8 cellular contexts compared by ENCODE assay signal in genomic region chr1:151131832-151132675, GRCh38. TPM values are rescaled to one million over a fixed set of nuclear protein-coding genes. Genes with fewer than 3 reads are reported as not detected.
DNase-seq lines count a peak whose midpoint lies in the region; ATAC-seq and TF ChIP-seq lines count a peak whose summit lies in the region.

No MANE protein-coding gene starts in this region.

- no peaks in the 10 kb centered on the region for H3K9me3 ChIP-seq in NT2/D1 (ENCODE audit: insufficient read depth, low read length)
- H3K9me3 ChIP-seq in esophagus squamous epithelium: no peaks in the 10 kb centered on the region

- H3K4me3 Mint-ChIP-seq in natural killer cell treated with Interleukin-12 subunit alpha and Interleukin-12 subunit beta and Interleukin-15 and Interleukin-18, amount 100 ng/mL, for 72 hours: peak overlapping the region; percentile 70

- H3K27ac Mint-ChIP-seq in natural killer cell treated with Interleukin-12 subunit alpha and Interleukin-12 subunit beta and Interleukin-15 and Interleukin-18, amount 100 ng/mL, for 72 hours: peak overlapping the region in 1 of 2 donors; percentile 52

- intact Hi-C loops in esophagus squamous epithelium (cut with DNase I): loop anchor here (10.0 kb wide), 1 partner anchor 107 kb away; no protein-coding TSS in a partner anchor

- ATAC-seq in natural killer cell treated with Interleukin-12 subunit alpha and Interleukin-12 subunit beta and Interleukin-15 and Interleukin-18, amount 100 ng/mL, for 72 hours: no peak
- no peak for ATAC-seq in GM19023 (IDR thresholded peaks at IDR 0.05; ENCODE audit: unreplicated experiment)

- DNase-seq in AG09309 (ENCODE audit: low read depth) (no peak), NT2/D1 (ENCODE audit: low read depth, low spot score) (no peak), esophagus squamous epithelium (lab: John Stamatoyannopoulos, UW) (no peak), NCI-H146 (lab: John Stamatoyannopoulos, UW) (no peak), T-helper 9 cell (no peak), foreskin melanocyte (no peak)
- no peak for DNase-seq in natural killer cell treated with Interleukin-12 subunit alpha and Interleukin-12 subunit beta and Interleukin-15 and Interleukin-18, amount 100 ng/mL, for 72 hours (ENCODE audit: low spot score)

- peaks cover 7 to 10% of the 10 kb centered on the region in 2 donors for H3K4me1 Mint-ChIP-seq in natural killer cell treated with Interleukin-12 subunit alpha and Interleukin-12 subunit beta and Interleukin-15 and Interleukin-18, amount 100 ng/mL, for 72 hours (ENCODE audit: low read depth in 2 of 2)

- no peaks in the 10 kb centered on the region for H3K36me3 Mint-ChIP-seq in natural killer cell treated with Interleukin-12 subunit alpha and Interleukin-12 subunit beta and Interleukin-15 and Interleukin-18, amount 100 ng/mL, for 72 hours

- TF ChIP-seq POLR2A in esophagus squamous epithelium (IDR thresholded peaks at IDR 0.05): no peak

- no peaks in the 10 kb centered on the region for H3K27me3 ChIP-seq in NT2/D1 (ENCODE audit: insufficient read depth, insufficient read length)
- no peaks in the 10 kb centered on the region for H3K27me3 ChIP-seq in esophagus squamous epithelium

- H3K4me1 ChIP-seq in NT2/D1 (ENCODE audit: insufficient read depth, insufficient read length) (peaks cover 18% of the 10 kb centered on the region), esophagus squamous epithelium (peaks cover 0 to 27% (median 16%) of the 10 kb centered on the region in 3 donors)

- H3K27ac ChIP-seq in esophagus squamous epithelium: peak overlapping the region in 3 of 4 donors; percentile 43 to 74 (median 71)

- H3K36me3 ChIP-seq in NT2/D1 (ENCODE audit: insufficient read depth, insufficient read length, low read length) (peaks cover 34% of the 10 kb centered on the region), esophagus squamous epithelium (peaks cover 0 to 17% (median 0%) of the 10 kb centered on the region in 3 donors)

- WGBS in esophagus squamous epithelium, 2 donors: 36 to 48% methylated on average over 25 to 28 of the region's 68 CpGs

- H3K4me3 ChIP-seq in AG09309 (ENCODE audit: control insufficient read depth, low read depth, low read length): peak overlapping the region; percentile 36; the same call in 1 of the 2 replicates
- peak overlapping the region; percentile 44 for H3K4me3 ChIP-seq in NT2/D1 (ENCODE audit: insufficient read length, low read depth)
- peak overlapping the region; percentile 30 to 61 (median 49) for H3K4me3 ChIP-seq in esophagus squamous epithelium

- H3K9me3 Mint-ChIP-seq in natural killer cell treated with Interleukin-12 subunit alpha and Interleukin-12 subunit beta and Interleukin-15 and Interleukin-18, amount 100 ng/mL, for 72 hours: no peaks in the 10 kb centered on the region

- H3K9ac ChIP-seq in NT2/D1 (ENCODE audit: insufficient read length, low read depth): peak overlapping the region; percentile 80

- no peak for TF ChIP-seq CTCF in AG09309 (IDR thresholded peaks at IDR 0.05; ENCODE audit: control insufficient read depth, insufficient read depth, low read depth, low read length, missing control alignments)
- TF ChIP-seq CTCF in esophagus squamous epithelium (IDR thresholded peaks at IDR 0.05): no peak

- no peaks in the 10 kb centered on the region for H3K27me3 Mint-ChIP-seq in natural killer cell treated with Interleukin-12 subunit alpha and Interleukin-12 subunit beta and Interleukin-15 and Interleukin-18, amount 100 ng/mL, for 72 hours

RNA-seq across cellular contexts. Expression of gene SEMA6C, which starts 14.4 kb away (rescaled TPM):
- total RNA-seq in esophagus squamous epithelium: 1 to 10 TPM in 3 of 4 donors, under 1 TPM in 1; 0.91 to 3.8 (median 2.0) TPM
- 1 to 10 TPM in 1 of 2 donors, under 1 TPM in 1; 0.90 to 2.9 TPM for total RNA-seq in natural killer cell treated with Interleukin-12 subunit alpha and Interleukin-12 subunit beta and Interleukin-15 and Interleukin-18, amount 100 ng/mL, for 72 hours

RNA-seq across cellular contexts. Expression of gene TNFAIP8L2, which starts 24.4 kb away (rescaled TPM):
- total RNA-seq in esophagus squamous epithelium: 1 to 10 TPM in 2 of 4 donors, not detected in 2; 2.3 to 5.7 TPM
- 10 to 100 TPM; 10.2 to 16.8 TPM for total RNA-seq in natural killer cell treated with Interleukin-12 subunit alpha and Interleukin-12 subunit beta and Interleukin-15 and Interleukin-18, amount 100 ng/mL, for 72 hours

RNA-seq across cellular contexts. Expression of gene LYSMD1, which starts 33.6 kb away (rescaled TPM):
- 1 to 10 TPM; 4.6 to 8.8 (median 5.9) TPM for total RNA-seq in esophagus squamous epithelium
- total RNA-seq in natural killer cell treated with Interleukin-12 subunit alpha and Interleukin-12 subunit beta and Interleukin-15 and Interleukin-18, amount 100 ng/mL, for 72 hours: 1 to 10 TPM; 5.0 to 6.3 TPM

RNA-seq across cellular contexts. Expression of gene SCNM1, which starts 33.9 kb away (rescaled TPM):
- 10 to 100 TPM; 15.2 to 29.8 (median 18.5) TPM for total RNA-seq in esophagus squamous epithelium
- total RNA-seq in natural killer cell treated with Interleukin-12 subunit alpha and Interleukin-12 subunit beta and Interleukin-15 and Interleukin-18, amount 100 ng/mL, for 72 hours: 10 to 100 TPM; 55.2 to 63.2 TPM

RNA-seq across cellular contexts. Expression of gene TMOD4, which starts 43.7 kb away (rescaled TPM):
- not detected for total RNA-seq in esophagus squamous epithelium
- 1 to 10 TPM; 1.2 to 5.3 TPM for total RNA-seq in natural killer cell treated with Interleukin-12 subunit alpha and Interleukin-12 subunit beta and Interleukin-15 and Interleukin-18, amount 100 ng/mL, for 72 hours
